ENCODE assay signal across 4 cellular contexts in the genomic region with DNA sequence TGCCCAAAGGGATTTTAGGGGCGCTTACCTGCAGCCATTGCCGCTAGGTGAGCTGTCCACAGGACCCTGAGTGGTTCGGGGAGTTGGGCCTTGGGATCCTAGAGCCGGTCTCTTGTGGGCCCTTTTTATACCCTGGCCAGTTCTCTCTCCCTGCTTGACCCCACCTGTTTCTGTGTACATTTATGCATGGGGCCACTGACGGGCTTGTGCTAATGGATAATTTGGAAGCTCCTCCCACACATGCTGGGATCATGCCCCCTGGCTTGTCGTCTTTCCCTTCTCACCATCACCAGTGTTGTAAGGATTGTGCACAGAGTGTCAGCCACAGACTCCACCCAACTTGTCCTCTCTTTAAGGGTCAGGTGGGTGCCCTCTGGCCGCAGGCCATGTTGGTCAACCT. TPM values are rescaled to one million over a fixed set of nuclear protein-coding genes. Genes with fewer than 3 reads are reported as not detected.
"Had no signal": no experiment of that assay in that cellular context is flagged by ENCODE, and none has a peak within 500 bp of the region (broad histone marks: within the 10 kb centered on the region; RNA-seq: fewer than 3 reads in every experiment).

Gene CSH2 (minus strand): TSS at position 101 of the 400 bp plus-strand sequence. CDS start 63 bp downstream, at position 38.

RNA-seq across cellular contexts. Expression of gene CSH2, which starts in this region (rescaled TPM):
- total RNA-seq: LHCN-M2, M059J, MCF 10A, NCI-H460 had no signal
